In genomic region chr7:133203490-133203889, GRCh38 we compare ENCODE assay signal across 29 cellular contexts.
"Had no signal": no experiment of that assay in that cellular context is flagged by ENCODE, and none has a peak within 500 bp of the region (broad histone marks: within the 10 kb centered on the region; RNA-seq: fewer than 3 reads in every experiment).

No MANE protein-coding gene starts in this region.

- H3K4me1 Mint-ChIP-seq: stimulated activated effector memory CD8-positive, alpha-beta T cell treated with anti-CD3 and anti-CD28 coated beads, Interleukin-12 subunit alpha, Interleukin-12 subunit beta, amount 100 ng/mL, for 72 hours; stimulated activated memory B cell treated with anti-CD40 and anti-IgM and Interleukin-4, amounts not matched to agents 10 μg/mL and 1 μg/mL and 100 μg/mL, for 72 hours; stimulated activated naive B cell treated with anti-CD40 and anti-IgM and Interleukin-4, amounts not matched to agents 10 μg/mL and 1 μg/mL and 100 μg/mL, for 72 hours; stimulated activated naive CD8-positive, alpha-beta T cell treated with anti-CD3 and anti-CD28 coated beads, Interleukin-15, amount 100 ng/mL, for 72 hours had no signal

- H3K27ac Mint-ChIP-seq: stimulated activated effector memory CD8-positive, alpha-beta T cell treated with anti-CD3 and anti-CD28 coated beads, Interleukin-12 subunit alpha, Interleukin-12 subunit beta, amount 100 ng/mL, for 72 hours; stimulated activated memory B cell treated with anti-CD40 and anti-IgM and Interleukin-4, amounts not matched to agents 10 μg/mL and 1 μg/mL and 100 μg/mL, for 72 hours; stimulated activated naive B cell treated with anti-CD40 and anti-IgM and Interleukin-4, amounts not matched to agents 10 μg/mL and 1 μg/mL and 100 μg/mL, for 72 hours; stimulated activated naive CD8-positive, alpha-beta T cell treated with anti-CD3 and anti-CD28 coated beads, Interleukin-15, amount 100 ng/mL, for 72 hours; stimulated activated naive CD8-positive, alpha-beta T cell treated with anti-CD3 and anti-CD28 coated beads, Interleukin-15, Interleukin-2, amounts not matched to agents 100 ng/mL and 50 ng/mL, for 24 hours; type B pancreatic cell had no signal

- H3K4me3 ChIP-seq: stomach, suprapubic skin, testis, thoracic aorta, thyroid gland, tibial artery, tibial nerve, transverse colon, upper lobe of left lung, upper lobe of right lung, uterus, vagina had no signal

- FAIRE-seq: urothelium cell line had no signal

- H3K4me1 ChIP-seq: stomach, suprapubic skin, testis, thyroid gland, tibial artery, tibial nerve, transverse colon, upper lobe of left lung, upper lobe of right lung, uterus, vagina had no signal

- H3K27me3 Mint-ChIP-seq: stimulated activated memory B cell treated with anti-CD40 and anti-IgM and Interleukin-4, amounts not matched to agents 10 μg/mL and 1 μg/mL and 100 μg/mL, for 72 hours; type B pancreatic cell had no signal

- ATAC-seq: stimulated activated effector memory CD8-positive, alpha-beta T cell treated with anti-CD3 and anti-CD28 coated beads, Interleukin-12 subunit alpha, Interleukin-12 subunit beta, amount 100 ng/mL, for 72 hours; stimulated activated memory B cell treated with anti-CD40 and anti-IgM and Interleukin-4, amounts not matched to agents 10 μg/mL and 1 μg/mL and 100 μg/mL, for 72 hours; stimulated activated naive B cell treated with anti-CD40 and anti-IgM and Interleukin-4, amounts not matched to agents 10 μg/mL and 1 μg/mL and 100 μg/mL, for 72 hours; stimulated activated naive CD8-positive, alpha-beta T cell treated with anti-CD3 and anti-CD28 coated beads, Interleukin-15, amount 100 ng/mL, for 72 hours; stimulated activated naive CD8-positive, alpha-beta T cell treated with anti-CD3 and anti-CD28 coated beads, Interleukin-15, Interleukin-2, amounts not matched to agents 100 U/mL and 50 U/mL, for 24 hours; upper lobe of right lung had no signal

- H3K9me3 ChIP-seq: stomach, suprapubic skin, testis, thoracic aorta, thyroid gland, tibial artery, tibial nerve, transverse colon, upper lobe of left lung, upper lobe of right lung, uterus, vagina had no signal

- H3K9me3 Mint-ChIP-seq: stimulated activated effector memory CD8-positive, alpha-beta T cell treated with anti-CD3 and anti-CD28 coated beads, Interleukin-12 subunit alpha, Interleukin-12 subunit beta, amount 100 ng/mL, for 72 hours; stimulated activated memory B cell treated with anti-CD40 and anti-IgM and Interleukin-4, amounts not matched to agents 10 μg/mL and 1 μg/mL and 100 μg/mL, for 72 hours; stimulated activated naive B cell treated with anti-CD40 and anti-IgM and Interleukin-4, amounts not matched to agents 10 μg/mL and 1 μg/mL and 100 μg/mL, for 72 hours; stimulated activated naive CD8-positive, alpha-beta T cell treated with anti-CD3 and anti-CD28 coated beads, Interleukin-15, amount 100 ng/mL, for 72 hours; type B pancreatic cell had no signal

- H3K27ac ChIP-seq: stomach, suprapubic skin, testis, thoracic aorta, thyroid gland, tibial artery, tibial nerve, transverse colon, upper lobe of left lung, upper lobe of right lung, uterus, vagina had no signal

- H3K27me3 ChIP-seq: stomach, suprapubic skin, testis, thyroid gland, tibial artery, tibial nerve, transverse colon, upper lobe of left lung, upper lobe of right lung, uterus, vagina had no signal

- H3K36me3 Mint-ChIP-seq: stimulated activated effector memory CD8-positive, alpha-beta T cell treated with anti-CD3 and anti-CD28 coated beads, Interleukin-12 subunit alpha, Interleukin-12 subunit beta, amount 100 ng/mL, for 72 hours; stimulated activated memory B cell treated with anti-CD40 and anti-IgM and Interleukin-4, amounts not matched to agents 10 μg/mL and 1 μg/mL and 100 μg/mL, for 72 hours; stimulated activated naive B cell treated with anti-CD40 and anti-IgM and Interleukin-4, amounts not matched to agents 10 μg/mL and 1 μg/mL and 100 μg/mL, for 72 hours; type B pancreatic cell had no signal

- H3K36me3 ChIP-seq: stomach, suprapubic skin, thoracic aorta, thyroid gland, tibial artery, tibial nerve, transverse colon, upper lobe of left lung, upper lobe of right lung, uterus, vagina had no signal

- DNase-seq: stimulated activated CD4-positive, alpha-beta T cell treated with anti-CD3 and anti-CD28 coated beads, Interleukin-2, amount 100 ng/mL, for 48 hours; stimulated activated CD4-positive, alpha-beta T cell treated with anti-CD3 and anti-CD28 coated beads, Interleukin-4, amount 100 ng/mL, for 1 hour; stimulated activated CD4-positive, alpha-beta T cell treated with anti-CD3 and anti-CD28 coated beads, Interleukin-4, amount 100 ng/mL, for 24 hours; stimulated activated CD4-positive, alpha-beta T cell treated with anti-CD3 and anti-CD28 coated beads, Interleukin-4, amount 100 ng/mL, for 4 hours; stimulated activated CD8-positive, alpha-beta memory T cell treated with anti-CD3 and anti-CD28 coated beads, Interleukin-4, amount 100 ng/mL, for 48 hours; stimulated activated naive B cell treated with anti-CD40 and anti-IgM and Interleukin-4, amounts not matched to agents 10 μg/mL and 1 μg/mL and 100 μg/mL, for 72 hours; stimulated activated naive CD4-positive, alpha-beta T cell; stimulated activated naive CD4-positive, alpha-beta T cell treated with Interleukin-2 at 50 U/mL for 16 hours; stimulated activated naive CD8-positive, alpha-beta T cell treated with anti-CD3 and anti-CD28 coated beads, Interleukin-15, amount 100 ng/mL, for 72 hours; stimulated activated naive CD8-positive, alpha-beta T cell treated with anti-CD3 and anti-CD28 coated beads, Interleukin-15, Interleukin-2, amounts not matched to agents 100 U/mL and 50 U/mL, for 24 hours; stomach; substantia nigra; testis; thyroid gland; tibial artery; transverse colon; trophoblast cell; upper lobe of left lung; upper lobe of right lung; uterus had no signal

- H3K4me3 Mint-ChIP-seq: stimulated activated effector memory CD8-positive, alpha-beta T cell treated with anti-CD3 and anti-CD28 coated beads, Interleukin-12 subunit alpha, Interleukin-12 subunit beta, amount 100 ng/mL, for 72 hours; stimulated activated memory B cell treated with anti-CD40 and anti-IgM and Interleukin-4, amounts not matched to agents 10 μg/mL and 1 μg/mL and 100 μg/mL, for 72 hours; stimulated activated naive B cell treated with anti-CD40 and anti-IgM and Interleukin-4, amounts not matched to agents 10 μg/mL and 1 μg/mL and 100 μg/mL, for 72 hours; stimulated activated naive CD8-positive, alpha-beta T cell treated with anti-CD3 and anti-CD28 coated beads, Interleukin-15, amount 100 ng/mL, for 72 hours; stimulated activated naive CD8-positive, alpha-beta T cell treated with anti-CD3 and anti-CD28 coated beads, Interleukin-15, Interleukin-2, amounts not matched to agents 100 ng/mL and 50 ng/mL, for 24 hours; type B pancreatic cell had no signal
